In genomic region chr2:230674401-230674800, GRCh38 we compare ENCODE assay signal across 2 cellular contexts.
TF ChIP-seq lines count a peak whose summit lies in the region.

No MANE protein-coding gene starts in this region.

TF ChIP-seq in HepG2, 621 proteins besides CTCF, POLR2A, EP300 and RAD21:
- TF ChIP-seq RARG (CRISPR knock-in tag; IDR thresholded peaks at IDR 0.05; ENCODE audit: low read depth) (no peak), KLF13 (CRISPR knock-in tag; IDR thresholded peaks at IDR 0.05) (no peak)

TF ChIP-seq in GM23338, 12 proteins besides CTCF, POLR2A, EP300 and RAD21:
- TF ChIP-seq NANOG (IDR thresholded peaks at IDR 0.05; ENCODE audit: borderline replicate concordance) = no peak
- TF ChIP-seq EZH2 (IDR thresholded peaks at IDR 0.05; ENCODE audit: low read depth, unreplicated experiment) = no peak
- no peak for TF ChIP-seq JUNB (IDR thresholded peaks at IDR 0.05; ENCODE audit: unreplicated experiment)
- TF ChIP-seq CREB1 (CRISPR knock-in tag; IDR thresholded peaks at IDR 0.05; ENCODE audit: low read depth) = no peak
- no peak for TF ChIP-seq ZNF331 (CRISPR knock-in tag; IDR thresholded peaks at IDR 0.05; ENCODE audit: low read depth)
- TF ChIP-seq STAT1 (IDR thresholded peaks at IDR 0.05; ENCODE audit: unreplicated experiment) = no peak
- TF ChIP-seq EZH2phosphoT487 (IDR thresholded peaks at IDR 0.05; ENCODE audit: unreplicated experiment) = no peak
- TF ChIP-seq POLR2AphosphoS5 (IDR thresholded peaks at IDR 0.05; ENCODE audit: low read depth) = no peak
- TF ChIP-seq, protein P1, sequence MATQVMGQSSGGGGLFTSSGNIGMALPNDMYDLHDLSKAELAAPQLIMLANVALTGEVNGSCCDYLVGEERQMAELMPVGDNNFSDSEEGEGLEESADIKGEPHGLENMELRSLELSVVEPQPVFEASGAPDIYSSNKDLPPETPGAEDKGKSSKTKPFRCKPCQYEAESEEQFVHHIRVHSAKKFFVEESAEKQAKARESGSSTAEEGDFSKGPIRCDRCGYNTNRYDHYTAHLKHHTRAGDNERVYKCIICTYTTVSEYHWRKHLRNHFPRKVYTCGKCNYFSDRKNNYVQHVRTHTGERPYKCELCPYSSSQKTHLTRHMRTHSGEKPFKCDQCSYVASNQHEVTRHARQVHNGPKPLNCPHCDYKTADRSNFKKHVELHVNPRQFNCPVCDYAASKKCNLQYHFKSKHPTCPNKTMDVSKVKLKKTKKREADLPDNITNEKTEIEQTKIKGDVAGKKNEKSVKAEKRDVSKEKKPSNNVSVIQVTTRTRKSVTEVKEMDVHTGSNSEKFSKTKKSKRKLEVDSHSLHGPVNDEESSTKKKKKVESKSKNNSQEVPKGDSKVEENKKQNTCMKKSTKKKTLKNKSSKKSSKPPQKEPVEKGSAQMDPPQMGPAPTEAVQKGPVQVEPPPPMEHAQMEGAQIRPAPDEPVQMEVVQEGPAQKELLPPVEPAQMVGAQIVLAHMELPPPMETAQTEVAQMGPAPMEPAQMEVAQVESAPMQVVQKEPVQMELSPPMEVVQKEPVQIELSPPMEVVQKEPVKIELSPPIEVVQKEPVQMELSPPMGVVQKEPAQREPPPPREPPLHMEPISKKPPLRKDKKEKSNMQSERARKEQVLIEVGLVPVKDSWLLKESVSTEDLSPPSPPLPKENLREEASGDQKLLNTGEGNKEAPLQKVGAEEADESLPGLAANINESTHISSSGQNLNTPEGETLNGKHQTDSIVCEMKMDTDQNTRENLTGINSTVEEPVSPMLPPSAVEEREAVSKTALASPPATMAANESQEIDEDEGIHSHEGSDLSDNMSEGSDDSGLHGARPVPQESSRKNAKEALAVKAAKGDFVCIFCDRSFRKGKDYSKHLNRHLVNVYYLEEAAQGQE (IDR thresholded peaks at IDR 0.05; ENCODE audit: unreplicated experiment) = no peak
- TF ChIP-seq ZNF114 (CRISPR knock-in tag; IDR thresholded peaks at IDR 0.05) = no peak
- TF ChIP-seq, protein P2, sequence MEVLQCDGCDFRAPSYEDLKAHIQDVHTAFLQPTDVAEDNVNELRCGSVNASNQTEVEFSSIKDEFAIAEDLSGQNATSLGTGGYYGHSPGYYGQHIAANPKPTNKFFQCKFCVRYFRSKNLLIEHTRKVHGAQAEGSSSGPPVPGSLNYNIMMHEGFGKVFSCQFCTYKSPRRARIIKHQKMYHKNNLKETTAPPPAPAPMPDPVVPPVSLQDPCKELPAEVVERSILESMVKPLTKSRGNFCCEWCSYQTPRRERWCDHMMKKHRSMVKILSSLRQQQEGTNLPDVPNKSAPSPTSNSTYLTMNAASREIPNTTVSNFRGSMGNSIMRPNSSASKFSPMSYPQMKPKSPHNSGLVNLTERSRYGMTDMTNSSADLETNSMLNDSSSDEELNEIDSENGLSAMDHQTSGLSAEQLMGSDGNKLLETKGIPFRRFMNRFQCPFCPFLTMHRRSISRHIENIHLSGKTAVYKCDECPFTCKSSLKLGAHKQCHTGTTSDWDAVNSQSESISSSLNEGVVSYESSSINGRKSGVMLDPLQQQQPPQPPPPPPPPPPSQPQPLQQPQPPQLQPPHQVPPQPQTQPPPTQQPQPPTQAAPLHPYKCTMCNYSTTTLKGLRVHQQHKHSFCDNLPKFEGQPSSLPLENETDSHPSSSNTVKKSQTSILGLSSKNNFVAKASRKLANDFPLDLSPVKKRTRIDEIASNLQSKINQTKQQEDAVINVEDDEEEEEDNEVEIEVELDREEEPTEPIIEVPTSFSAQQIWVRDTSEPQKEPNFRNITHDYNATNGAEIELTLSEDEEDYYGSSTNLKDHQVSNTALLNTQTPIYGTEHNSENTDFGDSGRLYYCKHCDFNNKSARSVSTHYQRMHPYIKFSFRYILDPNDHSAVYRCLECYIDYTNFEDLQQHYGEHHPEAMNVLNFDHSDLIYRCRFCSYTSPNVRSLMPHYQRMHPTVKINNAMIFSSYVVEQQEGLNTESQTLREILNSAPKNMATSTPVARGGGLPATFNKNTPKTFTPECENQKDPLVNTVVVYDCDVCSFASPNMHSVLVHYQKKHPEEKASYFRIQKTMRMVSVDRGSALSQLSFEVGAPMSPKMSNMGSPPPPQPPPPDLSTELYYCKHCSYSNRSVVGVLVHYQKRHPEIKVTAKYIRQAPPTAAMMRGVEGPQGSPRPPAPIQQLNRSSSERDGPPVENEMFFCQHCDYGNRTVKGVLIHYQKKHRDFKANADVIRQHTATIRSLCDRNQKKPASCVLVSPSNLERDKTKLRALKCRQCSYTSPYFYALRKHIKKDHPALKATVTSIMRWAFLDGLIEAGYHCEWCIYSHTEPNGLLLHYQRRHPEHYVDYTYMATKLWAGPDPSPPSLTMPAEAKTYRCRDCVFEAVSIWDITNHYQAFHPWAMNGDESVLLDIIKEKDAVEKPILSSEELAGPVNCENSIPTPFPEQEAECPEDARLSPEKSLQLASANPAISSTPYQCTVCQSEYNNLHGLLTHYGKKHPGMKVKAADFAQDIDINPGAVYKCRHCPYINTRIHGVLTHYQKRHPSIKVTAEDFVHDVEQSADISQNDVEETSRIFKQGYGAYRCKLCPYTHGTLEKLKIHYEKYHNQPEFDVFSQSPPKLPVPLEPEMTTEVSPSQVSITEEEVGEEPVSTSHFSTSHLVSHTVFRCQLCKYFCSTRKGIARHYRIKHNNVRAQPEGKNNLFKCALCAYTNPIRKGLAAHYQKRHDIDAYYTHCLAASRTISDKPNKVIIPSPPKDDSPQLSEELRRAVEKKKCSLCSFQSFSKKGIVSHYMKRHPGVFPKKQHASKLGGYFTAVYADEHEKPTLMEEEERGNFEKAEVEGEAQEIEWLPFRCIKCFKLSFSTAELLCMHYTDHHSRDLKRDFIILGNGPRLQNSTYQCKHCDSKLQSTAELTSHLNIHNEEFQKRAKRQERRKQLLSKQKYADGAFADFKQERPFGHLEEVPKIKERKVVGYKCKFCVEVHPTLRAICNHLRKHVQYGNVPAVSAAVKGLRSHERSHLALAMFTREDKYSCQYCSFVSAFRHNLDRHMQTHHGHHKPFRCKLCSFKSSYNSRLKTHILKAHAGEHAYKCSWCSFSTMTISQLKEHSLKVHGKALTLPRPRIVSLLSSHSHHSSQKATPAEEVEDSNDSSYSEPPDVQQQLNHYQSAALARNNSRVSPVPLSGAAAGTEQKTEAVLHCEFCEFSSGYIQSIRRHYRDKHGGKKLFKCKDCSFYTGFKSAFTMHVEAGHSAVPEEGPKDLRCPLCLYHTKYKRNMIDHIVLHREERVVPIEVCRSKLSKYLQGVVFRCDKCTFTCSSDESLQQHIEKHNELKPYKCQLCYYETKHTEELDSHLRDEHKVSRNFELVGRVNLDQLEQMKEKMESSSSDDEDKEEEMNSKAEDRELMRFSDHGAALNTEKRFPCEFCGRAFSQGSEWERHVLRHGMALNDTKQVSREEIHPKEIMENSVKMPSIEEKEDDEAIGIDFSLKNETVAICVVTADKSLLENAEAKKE (CRISPR knock-in tag; IDR thresholded peaks at IDR 0.05) = no peak
- TF ChIP-seq, protein P3, sequence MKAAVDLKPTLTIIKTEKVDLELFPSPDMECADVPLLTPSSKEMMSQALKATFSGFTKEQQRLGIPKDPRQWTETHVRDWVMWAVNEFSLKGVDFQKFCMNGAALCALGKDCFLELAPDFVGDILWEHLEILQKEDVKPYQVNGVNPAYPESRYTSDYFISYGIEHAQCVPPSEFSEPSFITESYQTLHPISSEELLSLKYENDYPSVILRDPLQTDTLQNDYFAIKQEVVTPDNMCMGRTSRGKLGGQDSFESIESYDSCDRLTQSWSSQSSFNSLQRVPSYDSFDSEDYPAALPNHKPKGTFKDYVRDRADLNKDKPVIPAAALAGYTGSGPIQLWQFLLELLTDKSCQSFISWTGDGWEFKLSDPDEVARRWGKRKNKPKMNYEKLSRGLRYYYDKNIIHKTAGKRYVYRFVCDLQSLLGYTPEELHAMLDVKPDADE (IDR thresholded peaks at IDR 0.05) = no peak
